11 cellular contexts compared by ENCODE assay signal in genomic region chr20:36470482-36471062, GRCh38.
DNase-seq lines count a peak whose midpoint lies in the region; ATAC-seq, FAIRE-seq and TF ChIP-seq lines count a peak whose summit lies in the region.
"Had no signal": no experiment of that assay in that cellular context is flagged by ENCODE, and none has a peak within 500 bp of the region (broad histone marks: within the 10 kb centered on the region; RNA-seq: fewer than 3 reads in every experiment).

No MANE protein-coding gene starts in this region.

- 36 to 37% methylated on average over 7 of the region's 7 CpGs for WGBS in pancreas, 2 donors

- intact Hi-C loops in CD4-positive, alpha-beta T cell (cut with DNase I, micrococcal nuclease) = no loop called here
- intact Hi-C loops in pancreas (cut with DNase I) = no loop called here

- H3K4me1 ChIP-seq in astrocyte (ENCODE audit: insufficient read depth, low read length) (peaks cover 68% of the 10 kb centered on the region), pancreas (peaks cover 68 to 84% (median 81%) of the 10 kb centered on the region in 3 donors)

- no peak for FAIRE-seq in astrocyte (lab: Jason Lieb, UNC)
- no peak for FAIRE-seq in pancreas (lab: Jason Lieb, UNC)

- ATAC-seq in CD4-positive, alpha-beta T cell (ENCODE audit: poor library complexity) = no peak
- ATAC-seq in pancreas = peak in 1 of 4 donors; percentile 1
- no peak for ATAC-seq in GM21390 (IDR thresholded peaks at IDR 0.05; ENCODE audit: unreplicated experiment)

- CTCF ChIA-PET in CD4-positive, alpha-beta T cell (lab: Charles Lee) = no interaction called here

- DNase-seq in CD4-positive, alpha-beta T cell = no peak
- DNase-seq in NCI-H1417 treated with DMSO at 0.1 percent for 48 hours (lab: John Stamatoyannopoulos, UW) = peak; percentile 63
- no peak for DNase-seq in astrocyte (ENCODE audit: low read depth)
- no peak for DNase-seq in pancreas
- no peak for DNase-seq in HUDEP-2 (lab: John Stamatoyannopoulos, UW; ENCODE audit: unreplicated experiment in 76 of 76)
- no peak for DNase-seq in activated T-cell treated with anti-CD3 and anti-CD28 coated beads, Interleukin-2, amount 50 U/mL, for 1 hour
- DNase-seq in mesenteric fat pad (ENCODE audit: low spot score) = no peak
- DNase-seq: NCI-H524 treated with DMSO at 0.1 percent for 48 hours, retina, SJCRH30 had no signal

- H4K20me1 ChIP-seq in astrocyte (ENCODE audit: insufficient read depth, low read length) = peaks cover 97% of the 10 kb centered on the region

- H3K4me2 ChIP-seq in astrocyte (ENCODE audit: low read length) = no peak overlapping the region

- H3K79me2 ChIP-seq in astrocyte (ENCODE audit: insufficient read depth, low read length) = peaks cover 99% of the 10 kb centered on the region

- POLR2A ChIA-PET in CD4-positive, alpha-beta T cell (lab: Charles Lee) = no interaction called here

- no peaks in the 10 kb centered on the region for H3K36me3 Mint-ChIP-seq in CD4-positive, alpha-beta T cell (ENCODE audit: low read depth)
- peaks cover 13% of the 10 kb centered on the region for H3K36me3 Mint-ChIP-seq in astrocyte (ENCODE audit: low read depth, unreplicated experiment)

- no peaks in the 10 kb centered on the region for H3K27me3 ChIP-seq in CD4-positive, alpha-beta T cell (ENCODE audit: control insufficient read depth, insufficient read depth, low read length)
- H3K27me3 ChIP-seq in astrocyte (ENCODE audit: insufficient read depth, low read length) = no peaks in the 10 kb centered on the region
- no peaks in the 10 kb centered on the region for H3K27me3 ChIP-seq in pancreas
- H3K27me3 ChIP-seq: SJCRH30 had no signal

- H3K9ac ChIP-seq in astrocyte (ENCODE audit: low read length) = no peak overlapping the region

- H3K9me3 Mint-ChIP-seq in CD4-positive, alpha-beta T cell = no peaks in the 10 kb centered on the region
- no peaks in the 10 kb centered on the region for H3K9me3 Mint-ChIP-seq in astrocyte (ENCODE audit: unreplicated experiment)

- no peaks in the 10 kb centered on the region for H3K27me3 Mint-ChIP-seq in CD4-positive, alpha-beta T cell
- no peaks in the 10 kb centered on the region for H3K27me3 Mint-ChIP-seq in astrocyte (ENCODE audit: low read depth, unreplicated experiment)

- TF ChIP-seq CTCF in CD4-positive, alpha-beta T cell (IDR thresholded peaks at IDR 0.05) = no peak
- no peak for TF ChIP-seq CTCF in astrocyte (IDR thresholded peaks at IDR 0.05; ENCODE audit: insufficient read depth, low read depth, low read length)
- TF ChIP-seq CTCF in pancreas (IDR thresholded peaks at IDR 0.05) = no peak

- H3K4me3 Mint-ChIP-seq in CD4-positive, alpha-beta T cell = no peak overlapping the region
- H3K4me3 Mint-ChIP-seq in astrocyte (ENCODE audit: unreplicated experiment) = peak overlapping the region; percentile 54

- H3K27ac ChIP-seq in CD4-positive, alpha-beta T cell (ENCODE audit: low read depth, low read length) = no peak overlapping the region
- H3K27ac ChIP-seq in astrocyte (ENCODE audit: low read depth, low read length) = no peak overlapping the region
- peak overlapping the region; percentile 63 to 75 (median 74) for H3K27ac ChIP-seq in pancreas
- H3K27ac ChIP-seq: SJCRH30 had no signal

- peaks cover 87% of the 10 kb centered on the region for H3K4me1 Mint-ChIP-seq in CD4-positive, alpha-beta T cell (ENCODE audit: low read depth)
- H3K4me1 Mint-ChIP-seq in astrocyte (ENCODE audit: low read depth, unreplicated experiment) = peaks cover 64% of the 10 kb centered on the region

- H2AFZ ChIP-seq in astrocyte (ENCODE audit: low read depth, low read length) = no peak overlapping the region

- no peak overlapping the region for H3K4me3 ChIP-seq in astrocyte (ENCODE audit: insufficient read depth, low read depth, low read length)
- H3K4me3 ChIP-seq in pancreas = no peak overlapping the region
- H3K4me3 ChIP-seq: SJCRH30 had no signal

- H3K36me3 ChIP-seq in astrocyte (ENCODE audit: insufficient read depth, low read length) (peaks cover 5% of the 10 kb centered on the region), pancreas (no peaks in the 10 kb centered on the region)
- H3K36me3 ChIP-seq: SJCRH30 had no signal

- peak overlapping the region; percentile 35 for H3K27ac Mint-ChIP-seq in CD4-positive, alpha-beta T cell
- H3K27ac Mint-ChIP-seq in astrocyte (ENCODE audit: unreplicated experiment) = peak overlapping the region; percentile 41

- no peaks in the 10 kb centered on the region for H3K9me3 ChIP-seq in CD4-positive, alpha-beta T cell (ENCODE audit: control insufficient read depth, low read length)
- H3K9me3 ChIP-seq in astrocyte (ENCODE audit: insufficient read depth, low read depth, low read length) (no peaks in the 10 kb centered on the region), pancreas (no peaks in the 10 kb centered on the region)
- H3K9me3 ChIP-seq: SJCRH30 had no signal

Comparison
In these comparisons a context has a peak if more than half of its experiments do, and no peak if none do; other contexts are left out.
1. H3K27ac ChIP-seq: peak in pancreas (4 of 4); none in CD4-positive, alpha-beta T cell (single experiment) and astrocyte (single experiment).